In genomic region chr7:131681961-131682360, GRCh38 we compare ENCODE assay signal across 26 cellular contexts.
"Had no signal": no experiment of that assay in that cellular context is flagged by ENCODE, and none has a peak within 500 bp of the region (broad histone marks: within the 10 kb centered on the region; RNA-seq: fewer than 3 reads in every experiment).

No MANE protein-coding gene starts in this region.

- DNase-seq: naive thymus-derived CD8-positive, alpha-beta T cell; nephron progenitor cell; occipital lobe; ovary; posterior cingulate gyrus; psoas muscle; right cardiac atrium; right lobe of liver; sigmoid colon; small intestine; stimulated activated CD4-positive, alpha-beta T cell treated with anti-CD3 and anti-CD28 coated beads, Interleukin-15, amount 100 ng/mL, for 24 hours; stimulated activated CD4-positive, alpha-beta T cell treated with anti-CD3 and anti-CD28 coated beads, Interleukin-2, amount 100 ng/mL, for 24 hours; stimulated activated CD4-positive, alpha-beta T cell treated with anti-CD3 and anti-CD28 coated beads, Interleukin-2, amount 100 ng/mL, for 48 hours; stimulated activated CD4-positive, alpha-beta T cell treated with anti-CD3 and anti-CD28 coated beads, Interleukin-4, amount 100 ng/mL, for 24 hours; stimulated activated naive B cell treated with anti-CD40 and anti-IgM and Interleukin-4, amounts not matched to agents 10 μg/mL and 1 μg/mL and 100 μg/mL, for 72 hours; stimulated activated naive CD4-positive, alpha-beta T cell treated with Interleukin-2 at 50 U/mL for 16 hours; stomach; thyroid gland; trophoblast cell; upper lobe of left lung had no signal

- H3K4me1 ChIP-seq: parathyroid adenoma, psoas muscle, right lobe of liver, sigmoid colon, stomach, thyroid gland, upper lobe of left lung, vagina had no signal

- FAIRE-seq: small intestine, urothelium cell line had no signal

- H3K9me3 ChIP-seq: ovary, psoas muscle, right lobe of liver, sigmoid colon, stomach, thoracic aorta, thyroid gland, upper lobe of left lung, vagina had no signal

- H3K4me3 ChIP-seq: ovary, psoas muscle, right lobe of liver, sigmoid colon, stomach, thoracic aorta, thyroid gland, upper lobe of left lung, vagina had no signal

- H3K36me3 ChIP-seq: ovary, right lobe of liver, sigmoid colon, stomach, thoracic aorta, thyroid gland, upper lobe of left lung, vagina had no signal

- ATAC-seq: naive thymus-derived CD8-positive, alpha-beta T cell; natural killer cell treated with Interleukin-12 subunit alpha and Interleukin-12 subunit beta and Interleukin-15 and Interleukin-18, amount 100 ng/mL, for 72 hours; psoas muscle; right cardiac atrium; right lobe of liver; stimulated activated effector memory CD8-positive, alpha-beta T cell treated with anti-CD3 and anti-CD28 coated beads, Interleukin-12 subunit alpha, Interleukin-12 subunit beta, amount 100 ng/mL, for 72 hours; stimulated activated naive B cell treated with anti-CD40 and anti-IgM and Interleukin-4, amounts not matched to agents 10 μg/mL and 1 μg/mL and 100 μg/mL, for 72 hours had no signal

- H3K27ac ChIP-seq: ovary, parathyroid adenoma, psoas muscle, right lobe of liver, sigmoid colon, stomach, thoracic aorta, thyroid gland, upper lobe of left lung, vagina had no signal

- H3K9ac ChIP-seq: parathyroid adenoma had no signal

- H3K79me2 ChIP-seq: parathyroid adenoma had no signal

- H2AFZ ChIP-seq: parathyroid adenoma had no signal

- H3K27me3 ChIP-seq: ovary, right lobe of liver, thyroid gland, upper lobe of left lung, vagina had no signal
